In genomic region chr17:47253541-47254402, GRCh38 we compare ENCODE assay signal across 8 cellular contexts. TPM values are rescaled to one million over a fixed set of nuclear protein-coding genes. Genes with fewer than 3 reads are reported as not detected.
DNase-seq lines count a peak whose midpoint lies in the region; ATAC-seq, FAIRE-seq and TF ChIP-seq lines count a peak whose summit lies in the region.

TSS of gene ITGB3 (plus strand) at chr17:47253827. CDS start at chr17:47253862, 35 bp downstream.

- no peaks in the 10 kb centered on the region for H3K9me3 ChIP-seq in endothelial cell of umbilical vein (replicated peaks; ENCODE audit: control insufficient read depth, insufficient read depth, low read length)
- no peaks in the 10 kb centered on the region for H3K9me3 ChIP-seq in mucosa of rectum (ENCODE audit: control insufficient read depth in 2 of 2, low read length in 2 of 2)

- peak; percentile 86 for DNase-seq in ACHN
- DNase-seq in NCI-H748 treated with DMSO at 0.1 percent for 48 hours (lab: John Stamatoyannopoulos, UW): peak; percentile 10
- DNase-seq in activated CD8-positive, alpha-beta memory T cell treated with anti-CD3 and anti-CD28 coated beads, Interleukin-2, amount 50 U/mL, for 1 hour (ENCODE audit: extremely low read depth): peak; percentile 8
- peak; percentile 83 for DNase-seq in endothelial cell of umbilical vein (ENCODE audit: low read depth, low spot score)
- DNase-seq in stimulated activated CD8-positive, alpha-beta memory T cell treated with anti-CD3 and anti-CD28 coated beads, Interleukin-4, amount 100 ng/mL, for 48 hours: peak; percentile 73

- H3K4me1 ChIP-seq in endothelial cell of umbilical vein (ENCODE audit: control insufficient read depth, extremely low read depth, insufficient read depth, low read length): peaks cover 38% of the 10 kb centered on the region
- peaks cover 0 to 9% of the 10 kb centered on the region in 2 donors for H3K4me1 ChIP-seq in mucosa of rectum (ENCODE audit: control insufficient read depth in 2 of 2, insufficient read depth in 2 of 2, low read length in 2 of 2)

- CTCF ChIA-PET in endothelial cell of umbilical vein (lab: Charles Lee): interaction anchor here (1.0 to 1.3 kb wide), 6 partner anchors 13 to 62 kb away, joined by 3 to 11 read pairs (median 4); no protein-coding TSS in a partner anchor

- dilution Hi-C loops in endothelial cell of umbilical vein (cut with MboI; ENCODE audit: extremely low pct_ligation_motif_present, low sequenced_read_pairs): no loop called here

- H3K4me3 ChIP-seq in endothelial cell of umbilical vein (replicated peaks in 1 of 3; ENCODE audit: insufficient read depth in 1 of 3, low read depth in 1 of 3, low read length in 3 of 3): peak within 1 kb of the TSS; percentile 61 to 87 (median 68)
- peak within 1 kb of the TSS; percentile 65 to 70 for H3K4me3 ChIP-seq in mucosa of rectum (ENCODE audit: low read length in 2 of 2)

- no TSS peak for BruUV-seq in endothelial cell of umbilical vein (replicated peaks; lab: Mats Ljungman, UMichigan)

- H3K27me3 ChIP-seq in endothelial cell of umbilical vein (ENCODE audit: control insufficient read depth in 2 of 2, insufficient read depth in 2 of 2, low read length in 2 of 2): no peaks in the 10 kb centered on the region
- H3K27me3 ChIP-seq in mucosa of rectum (ENCODE audit: control insufficient read depth in 2 of 2, insufficient read depth in 2 of 2, low read length in 2 of 2): peaks cover 0 to 3% of the 10 kb centered on the region in 2 donors

- no peaks in the 10 kb centered on the region for H3K36me3 ChIP-seq in endothelial cell of umbilical vein (ENCODE audit: control insufficient read depth in 2 of 2, extremely low read depth in 1 of 2, insufficient read depth in 2 of 2, low read length in 2 of 2)
- H3K36me3 ChIP-seq in mucosa of rectum (ENCODE audit: control insufficient read depth in 2 of 2, insufficient read depth in 2 of 2, low read length in 2 of 2): no peaks in the 10 kb centered on the region

- peaks cover 40% of the 10 kb centered on the region for H3K79me2 ChIP-seq in endothelial cell of umbilical vein (ENCODE audit: control insufficient read depth, insufficient read depth, low read length)

- ATAC-seq in GM18520 (IDR thresholded peaks at IDR 0.05; ENCODE audit: unreplicated experiment): peak; percentile 85
- peak; percentile 64 for ATAC-seq in HG03139 (IDR thresholded peaks at IDR 0.05; ENCODE audit: unreplicated experiment)

- H3K4me2 ChIP-seq in endothelial cell of umbilical vein (ENCODE audit: insufficient read depth, low read length): peak within 1 kb of the TSS; percentile 55

- POLR2A ChIA-PET in endothelial cell of umbilical vein (lab: Charles Lee): no interaction called here

- in situ Hi-C loops in ACHN (cut with HindIII; ENCODE audit: low pct_ligation_motif_present, low pct_unique_long_range_greater_than_20kb, low sequenced_read_pairs): no loop called here

- H4K20me1 ChIP-seq in endothelial cell of umbilical vein (replicated peaks; ENCODE audit: control insufficient read depth, extremely low read depth, insufficient read depth, low read length): no peaks in the 10 kb centered on the region

- intact Hi-C loops in endothelial cell of umbilical vein (cut with micrococcal nuclease): loop anchor here (1.0 to 2.0 kb wide), 5 partner anchors 13 to 65 kb away; partner anchors contain the start of gene CDC27

- H2AFZ ChIP-seq in endothelial cell of umbilical vein (ENCODE audit: low read depth, low read length): peak within 1 kb of the TSS; percentile 90

- peak; percentile 70 for FAIRE-seq in endothelial cell of umbilical vein (lab: Jason Lieb, UNC)

- H3K9me1 ChIP-seq in endothelial cell of umbilical vein (replicated peaks; ENCODE audit: control insufficient read depth, extremely low read depth, insufficient read depth, low read length): no peaks in the 10 kb centered on the region

- H3K27ac ChIP-seq in endothelial cell of umbilical vein (ENCODE audit: insufficient read depth, low read depth, low read length) (peak within 1 kb of the TSS; percentile 37), mucosa of rectum (ENCODE audit: low read depth in 2 of 2, low read length in 2 of 2) (peak within 1 kb of the TSS; percentile 49 to 68)

- TF ChIP-seq CTCF in endothelial cell of umbilical vein (IDR thresholded peaks at IDR 0.05; ENCODE audit: extremely low read depth in 1 of 2, insufficient read depth in 1 of 2, low read depth in 1 of 2, low read length in 2 of 2): peak; percentile 55 to 66

- peak; percentile 60 for TF ChIP-seq POLR2A in endothelial cell of umbilical vein (IDR thresholded peaks at IDR 0.05; ENCODE audit: low read depth, low read length)

- H3K9ac ChIP-seq in endothelial cell of umbilical vein (replicated peaks; ENCODE audit: extremely low read depth, insufficient read depth, low read length) (peak within 1 kb of the TSS; percentile 53), mucosa of rectum (ENCODE audit: low read depth in 1 of 2, low read length in 2 of 2) (peak within 1 kb of the TSS; percentile 49 to 66)

TF ChIP-seq in endothelial cell of umbilical vein, 7 proteins besides CTCF, POLR2A, EP300 and RAD21:
- TF ChIP-seq GATA2 (IDR thresholded peaks at IDR 0.05; ENCODE audit: insufficient read depth, insufficient read length, low read depth, low read length): no peak
- peak; percentile 92 for TF ChIP-seq POLR2AphosphoS5 (IDR thresholded peaks at IDR 0.05; ENCODE audit: insufficient read depth, low read depth, low read length)

RNA-seq across cellular contexts. Expression of gene ITGB3, which starts in this region (rescaled TPM):
- total RNA-seq in endothelial cell of umbilical vein: 49.9 and 60.0 TPM in 2 replicates
- polyA plus RNA-seq in endothelial cell of umbilical vein: 50.2 and 55.8 TPM in 2 replicates
- 44.2 and 44.7 TPM in 2 replicates for polyA plus RNA-seq in endothelial cell of umbilical vein (2011; cell fraction: cytosol; rRNA removed)
- polyA plus RNA-seq in endothelial cell of umbilical vein (2011; cell fraction: nucleus; rRNA removed): 57.4 and 59.9 TPM in 2 replicates
- 104 and 109 TPM in 2 replicates for polyA plus RNA-seq in endothelial cell of umbilical vein (2012)
- 166 and 198 TPM in 2 replicates for polyA minus RNA-seq in endothelial cell of umbilical vein
- not detected for polyA minus RNA-seq in endothelial cell of umbilical vein (2011; cell fraction: cytosol; rRNA and poly(A)+ RNA removed)
- polyA minus RNA-seq in endothelial cell of umbilical vein (2011; cell fraction: nucleus; rRNA and poly(A)+ RNA removed): 57.6 and 72.7 TPM in 2 replicates

Comparison
In these comparisons a context has a peak if more than half of its experiments do, and no peak if none do; other contexts are left out.
1. Peak in every context shown above with its lines: DNase-seq, ATAC-seq, H3K4me3 ChIP-seq and H3K27ac ChIP-seq.
2. DNase-seq: peak in every context shown above with its lines; median percentile 86 in ACHN; 83 in endothelial cell of umbilical vein; 73 in stimulated activated CD8-positive, alpha-beta memory T cell treated with anti-CD3 and anti-CD28 coated beads, Interleukin-4, amount 100 ng/mL, for 48 hours; 10 in NCI-H748 treated with DMSO at 0.1 percent for 48 hours; 8 in activated CD8-positive, alpha-beta memory T cell treated with anti-CD3 and anti-CD28 coated beads, Interleukin-2, amount 50 U/mL, for 1 hour.